ENCODE assay signal across 8 cellular contexts in genomic region chr1:206556748-206557635, GRCh38. TPM values are rescaled to one million over a fixed set of nuclear protein-coding genes. Genes with fewer than 3 reads are reported as not detected.
DNase-seq lines count a peak whose midpoint lies in the region; ATAC-seq and TF ChIP-seq lines count a peak whose summit lies in the region.

No MANE protein-coding gene starts in this region.

- 3% methylated on average over 29 of the region's 67 CpGs for WGBS in esophagus muscularis mucosa

- H3K4me1 ChIP-seq in PC-9 (replicated peaks; ENCODE audit: insufficient read depth) (peaks cover 16% of the 10 kb centered on the region), esophagus muscularis mucosa (peaks cover 47 to 71% (median 69%) of the 10 kb centered on the region in 4 donors)
- peaks cover 61 to 66% of the 10 kb centered on the region in 2 donors for H3K4me1 ChIP-seq in naive thymus-derived CD4-positive, alpha-beta T cell (ENCODE audit: control insufficient read depth in 2 of 2, insufficient read depth in 2 of 2, low read length in 2 of 2)

- no peaks in the 10 kb centered on the region for H3K27me3 ChIP-seq in PC-9 (ENCODE audit: insufficient read depth, low read depth)
- H3K27me3 ChIP-seq in esophagus muscularis mucosa, result no peaks in the 10 kb centered on the region
- no peaks in the 10 kb centered on the region for H3K27me3 ChIP-seq in naive thymus-derived CD4-positive, alpha-beta T cell (ENCODE audit: control insufficient read depth in 2 of 2, insufficient read depth in 2 of 2, low read length in 2 of 2)

- no TSS peak for BruUV-seq in PC-9 (replicated peaks; lab: Mats Ljungman, UMichigan)

- CTCF ChIA-PET in PC-9 (lab: Charles Lee), result no interaction called here
- CTCF ChIA-PET in naive thymus-derived CD4-positive, alpha-beta T cell (lab: Charles Lee), result interaction anchor here (0.7 to 20.4 kb wide), 4 partner anchors 7 to 32 kb away, joined by 3 to 424 read pairs (median 12); no protein-coding TSS in a partner anchor

- H3K4me1 Mint-ChIP-seq in naive thymus-derived CD4-positive, alpha-beta T cell, result peaks cover 59 to 75% (median 70%) of the 10 kb centered on the region in 7 donors
- peaks cover 60% of the 10 kb centered on the region for H3K4me1 Mint-ChIP-seq in stimulated activated memory B cell treated with anti-CD40 and anti-IgM and Interleukin-4, amounts not matched to agents 10 μg/mL and 1 μg/mL and 100 μg/mL, for 72 hours

- TF ChIP-seq CTCF in PC-9 (conservative IDR thresholded peaks at IDR 0.05) (no peak), esophagus muscularis mucosa (IDR thresholded peaks at IDR 0.05) (no peak)

- H3K27me3 Mint-ChIP-seq in naive thymus-derived CD4-positive, alpha-beta T cell, result no peaks in the 10 kb centered on the region
- H3K27me3 Mint-ChIP-seq in stimulated activated memory B cell treated with anti-CD40 and anti-IgM and Interleukin-4, amounts not matched to agents 10 μg/mL and 1 μg/mL and 100 μg/mL, for 72 hours, result no peaks in the 10 kb centered on the region

- H3K36me3 ChIP-seq in PC-9 (ENCODE audit: low read depth) (no peaks in the 10 kb centered on the region), esophagus muscularis mucosa (no peaks in the 10 kb centered on the region)
- peaks cover 10 to 22% (median 13%) of the 10 kb centered on the region in 3 experiments for H3K36me3 ChIP-seq in naive thymus-derived CD4-positive, alpha-beta T cell (ENCODE audit: control insufficient read depth in 2 of 3, insufficient read depth in 3 of 3, low read length in 3 of 3)

- peak overlapping the region; percentile 88 for H2AFZ ChIP-seq in PC-9

- POLR2A ChIA-PET in PC-9 (lab: Charles Lee; ENCODE audit: unreplicated experiment), result no interaction called here
- POLR2A ChIA-PET in naive thymus-derived CD4-positive, alpha-beta T cell (lab: Charles Lee), result interaction anchor here (1.0 to 22.2 kb wide), 4 partner anchors 11 to 87 kb away, joined by 5 to 722 read pairs (median 14); partner anchors contain the start of gene IKBKE

- no peak overlapping the region for H3K27ac ChIP-seq in PC-9
- peak overlapping the region; percentile 70 to 81 (median 76) for H3K27ac ChIP-seq in esophagus muscularis mucosa (replicated peaks in 1 of 4)
- H3K27ac ChIP-seq in naive thymus-derived CD4-positive, alpha-beta T cell (ENCODE audit: low read depth, low read length), result peak overlapping the region; percentile 90

- H3K27ac Mint-ChIP-seq in naive thymus-derived CD4-positive, alpha-beta T cell, result peak overlapping the region; percentile 86 to 100 (median 94)
- H3K27ac Mint-ChIP-seq in stimulated activated memory B cell treated with anti-CD40 and anti-IgM and Interleukin-4, amounts not matched to agents 10 μg/mL and 1 μg/mL and 100 μg/mL, for 72 hours, result peak overlapping the region; percentile 97

- H3K9me3 ChIP-seq in PC-9 (ENCODE audit: insufficient read depth, low read depth) (no peaks in the 10 kb centered on the region), esophagus muscularis mucosa (no peaks in the 10 kb centered on the region)
- no peaks in the 10 kb centered on the region for H3K9me3 ChIP-seq in naive thymus-derived CD4-positive, alpha-beta T cell (ENCODE audit: control insufficient read depth in 2 of 3, low read length in 3 of 3)

- TF ChIP-seq EP300 in esophagus muscularis mucosa (IDR thresholded peaks at IDR 0.05), result no peak

- H3K9me3 Mint-ChIP-seq in naive thymus-derived CD4-positive, alpha-beta T cell, result no peaks in the 10 kb centered on the region
- H3K9me3 Mint-ChIP-seq in stimulated activated memory B cell treated with anti-CD40 and anti-IgM and Interleukin-4, amounts not matched to agents 10 μg/mL and 1 μg/mL and 100 μg/mL, for 72 hours, result no peaks in the 10 kb centered on the region

- H3K4me2 ChIP-seq in PC-9, result peak overlapping the region; percentile 100

- H3K9me2 ChIP-seq in PC-9 (ENCODE audit: insufficient read depth), result no peaks in the 10 kb centered on the region

- DNase-seq in AG20443 (ENCODE audit: low spot score) (peak; percentile 73), GM19238 (ENCODE audit: insufficient read length, low spot score) (peak; percentile 69), PC-9 (peak in 1 of 2 experiments; percentile 59), esophagus muscularis mucosa (ENCODE audit: extremely low spot score) (peak; percentile 96)
- DNase-seq in activated T-cell treated with anti-CD3 and anti-CD28 coated beads, Interleukin-2, amount 50 U/mL, for 1 hour, result peak; percentile 90
- peak; percentile 78 to 93 (median 88) for DNase-seq in naive thymus-derived CD4-positive, alpha-beta T cell

- H3K4me3 ChIP-seq in PC-9 (peak overlapping the region; percentile 77), esophagus muscularis mucosa (peak overlapping the region; percentile 54 to 67 (median 65))
- peak overlapping the region; percentile 90 for H3K4me3 ChIP-seq in naive thymus-derived CD4-positive, alpha-beta T cell (ENCODE audit: low read length)

- peaks cover 0 to 44% (median 16%) of the 10 kb centered on the region in 5 donors for H3K36me3 Mint-ChIP-seq in naive thymus-derived CD4-positive, alpha-beta T cell
- peaks cover 22% of the 10 kb centered on the region for H3K36me3 Mint-ChIP-seq in stimulated activated memory B cell treated with anti-CD40 and anti-IgM and Interleukin-4, amounts not matched to agents 10 μg/mL and 1 μg/mL and 100 μg/mL, for 72 hours

- no peaks in the 10 kb centered on the region for H3K79me2 ChIP-seq in PC-9 (ENCODE audit: low read depth)

- ATAC-seq in HG03571 (IDR thresholded peaks at IDR 0.05; ENCODE audit: unreplicated experiment), result peak; percentile 63
- peak; percentile 86 for ATAC-seq in naive thymus-derived CD4-positive, alpha-beta T cell
- peak; percentile 87 for ATAC-seq in stimulated activated memory B cell treated with anti-CD40 and anti-IgM and Interleukin-4, amounts not matched to agents 10 μg/mL and 1 μg/mL and 100 μg/mL, for 72 hours

- H4K20me1 ChIP-seq in PC-9 (ENCODE audit: insufficient read depth), result no peaks in the 10 kb centered on the region; the same call in 1 of the 2 replicates

- no peaks in the 10 kb centered on the region; the same call in 1 of the 2 replicates for H3F3A ChIP-seq in PC-9 (ENCODE audit: insufficient read depth, low read depth)

- peak; percentile 15 for TF ChIP-seq POLR2A in esophagus muscularis mucosa (IDR thresholded peaks at IDR 0.05; ENCODE audit: low read depth)

- intact Hi-C loops in PC-9 (cut with micrococcal nuclease; ENCODE audit: unreplicated experiment), result no loop called here
- intact Hi-C loops in esophagus muscularis mucosa (cut with DNase I), result no loop called here
- intact Hi-C loops in naive thymus-derived CD4-positive, alpha-beta T cell (cut with micrococcal nuclease), result loop anchor here (1.0 to 5.0 kb wide), 9 partner anchors 18 to 1270 kb away; partner anchors contain the start of genes CD55 (in 2 of the 2) and FCMR (in 1 of the 2)

- peak overlapping the region; percentile 77 to 99 (median 96) for H3K4me3 Mint-ChIP-seq in naive thymus-derived CD4-positive, alpha-beta T cell
- peak overlapping the region; percentile 99 for H3K4me3 Mint-ChIP-seq in stimulated activated memory B cell treated with anti-CD40 and anti-IgM and Interleukin-4, amounts not matched to agents 10 μg/mL and 1 μg/mL and 100 μg/mL, for 72 hours

RNA-seq across cellular contexts. Expression of gene RASSF5, which starts 49.7 kb away (rescaled TPM):
- total RNA-seq in PC-9 (2021), result 12.4 and 17.6 TPM in 2 replicates
- total RNA-seq in esophagus muscularis mucosa, result 10 to 100 TPM in 3 of 4 donors, 1 to 10 TPM in 1; 6.6 to 23.0 (median 10.5) TPM
- total RNA-seq in naive thymus-derived CD4-positive, alpha-beta T cell, result 100 to 1,000 TPM; 155 to 240 (median 218) TPM
- 100 to 1,000 TPM; 299 to 416 TPM for polyA plus RNA-seq in naive thymus-derived CD4-positive, alpha-beta T cell

RNA-seq across cellular contexts. Expression of gene EIF2D, which starts 55.3 kb away (rescaled TPM):
- total RNA-seq in PC-9 (2021), result 57.3 and 59.0 TPM in 2 replicates
- 10 to 100 TPM; 40.3 to 50.0 (median 47.9) TPM for total RNA-seq in esophagus muscularis mucosa
- total RNA-seq in naive thymus-derived CD4-positive, alpha-beta T cell, result 10 to 100 TPM; 38.7 to 73.0 (median 59.6) TPM
- polyA plus RNA-seq in naive thymus-derived CD4-positive, alpha-beta T cell, result 10 to 100 TPM; 33.5 to 53.4 TPM

Comparison
In these comparisons a context has a peak if more than half of its experiments do, and no peak if none do; other contexts are left out.
1. intact Hi-C loops: an anchor here in naive thymus-derived CD4-positive, alpha-beta T cell (1.0 to 5.0 kb wide); none called in PC-9 and esophagus muscularis mucosa.